ENCODE assay signal across 17 cellular contexts in genomic region chr7:1012392-1013095, GRCh38. TPM values are rescaled to one million over a fixed set of nuclear protein-coding genes. Genes with fewer than 3 reads are reported as not detected.
"Had no signal": no experiment of that assay in that cellular context is flagged by ENCODE, and none has a peak within 500 bp of the region (broad histone marks: within the 10 kb centered on the region; RNA-seq: fewer than 3 reads in every experiment).

No MANE protein-coding gene starts in this region.

- DNase-seq: activated CD4-positive, CD25-positive, alpha-beta regulatory T cell; activated CD8-positive, alpha-beta memory T cell treated with anti-CD3 and anti-CD28 coated beads, Interleukin-2, amount 10 ng/mL, durations not matched to agents 7 days and 5 days; activated gamma-delta T cell; activated T-cell treated with anti-CD3 and anti-CD28 coated beads, Interleukin-2, amount 50 U/mL, for 4 hours; amygdala; dorsolateral prefrontal cortex; immature natural killer cell; mucosa of descending colon; natural killer cell; occipital lobe; right cardiac atrium; stimulated activated naive CD4-positive, alpha-beta T cell had no signal

- H3K4me3 Mint-ChIP-seq: activated CD8-positive, alpha-beta memory T cell treated with anti-CD3 and anti-CD28 coated beads, Interleukin-2, amount 10 ng/mL, durations not matched to agents 7 days and 5 days; activated naive CD8-positive, alpha-beta T cell; activated T-cell treated with anti-CD3 and anti-CD28 coated beads, Interleukin-2, amount 50 U/mL, for 4 hours; T-helper 1 cell treated with Interleukin-12 subunit alpha and Interleukin-12 subunit beta and Interleukin-4 antibody, amounts not matched to agents 30 μg/mL and 1 μg/mL, for 36 hours; type B pancreatic cell had no signal

- H3K4me3 ChIP-seq: mucosa of descending colon had no signal

- H3K27me3 ChIP-seq: dorsolateral prefrontal cortex had no signal

- H3K27me3 Mint-ChIP-seq: activated CD8-positive, alpha-beta memory T cell treated with anti-CD3 and anti-CD28 coated beads, Interleukin-2, amount 10 ng/mL, durations not matched to agents 7 days and 5 days; activated naive CD8-positive, alpha-beta T cell; progenitor cell of endocrine pancreas; type B pancreatic cell had no signal

- H3K9me3 ChIP-seq: mucosa of descending colon had no signal

- H3K27ac Mint-ChIP-seq: activated naive CD8-positive, alpha-beta T cell; progenitor cell of endocrine pancreas; T-helper 1 cell treated with Interleukin-12 subunit alpha and Interleukin-12 subunit beta and Interleukin-4 antibody, amounts not matched to agents 30 μg/mL and 1 μg/mL, for 36 hours; type B pancreatic cell had no signal

- H3K36me3 Mint-ChIP-seq: natural killer cell, type B pancreatic cell had no signal

- ATAC-seq: activated T-cell treated with anti-CD3 and anti-CD28 coated beads, Interleukin-2, amount 50 U/mL, for 4 hours; mucosa of descending colon; right cardiac atrium had no signal

- H3K9me3 Mint-ChIP-seq: activated T-cell treated with anti-CD3 and anti-CD28 coated beads, Interleukin-2, amount 50 U/mL, for 4 hours; type B pancreatic cell had no signal

RNA-seq across cellular contexts. Expression of gene CYP2W1, which starts 29.6 kb away (rescaled TPM):
- total RNA-seq: activated CD8-positive, alpha-beta memory T cell treated with anti-CD3 and anti-CD28 coated beads, Interleukin-2, amount 10 ng/mL, durations not matched to agents 7 days and 5 days; activated T-cell treated with anti-CD3 and anti-CD28 coated beads, Interleukin-2, amount 50 U/mL, for 4 hours; chondrocyte; natural killer cell; occipital lobe; right cardiac atrium had no signal
- polyA plus RNA-seq: immature natural killer cell, right cardiac atrium had no signal
